In the genomic region with DNA sequence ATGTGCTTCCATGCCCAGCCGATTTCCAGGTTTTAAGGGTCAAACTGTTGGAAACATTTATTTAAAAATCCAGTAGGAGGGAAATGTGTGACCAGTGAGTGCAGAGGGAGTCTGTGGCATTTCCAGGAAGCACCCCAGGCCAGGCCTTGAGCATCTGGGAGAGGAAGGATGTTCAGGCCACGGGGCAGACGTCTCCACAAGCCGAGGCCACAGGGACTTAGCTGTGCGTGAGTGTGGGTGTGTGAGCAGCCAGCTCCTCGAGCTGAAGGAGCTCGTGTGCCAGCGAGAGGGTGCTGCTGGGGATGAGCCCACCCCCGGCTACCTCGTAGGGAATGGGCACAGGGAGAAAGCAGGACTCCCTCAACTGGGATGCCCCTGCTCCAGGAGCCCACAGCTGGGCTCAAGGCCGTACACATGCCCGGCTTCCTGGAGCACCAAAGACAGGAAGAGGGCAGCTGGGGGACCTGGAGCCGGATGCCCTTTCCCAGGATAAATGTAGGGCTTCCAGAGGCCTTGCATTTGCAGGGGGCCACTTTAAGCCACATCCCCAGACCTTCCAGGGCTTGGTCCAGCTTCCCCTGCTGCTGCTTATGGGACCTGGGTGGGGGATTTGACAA, we compare ENCODE assay signal across 22 cellular contexts. TPM values are rescaled to one million over a fixed set of nuclear protein-coding genes. Genes with fewer than 3 reads are reported as not detected.
"Had no signal": no experiment of that assay in that cellular context is flagged by ENCODE, and none has a peak within 500 bp of the region (broad histone marks: within the 10 kb centered on the region; RNA-seq: fewer than 3 reads in every experiment).

No MANE protein-coding gene starts in this region.

- H3K9me3 Mint-ChIP-seq: mesothelial cell of epicardium; naive B cell; natural killer cell treated with Interleukin-12 subunit alpha and Interleukin-12 subunit beta and Interleukin-15 and Interleukin-18, amount 100 ng/mL, for 72 hours; stimulated activated effector memory CD8-positive, alpha-beta T cell treated with anti-CD3 and anti-CD28 coated beads, Interleukin-12 subunit alpha, Interleukin-12 subunit beta, amount 100 ng/mL, for 72 hours; stimulated activated naive CD8-positive, alpha-beta T cell treated with anti-CD3 and anti-CD28 coated beads, Interleukin-15, amount 100 ng/mL, for 72 hours; type B pancreatic cell had no signal

- H3K4me3 ChIP-seq: left ventricle myocardium inferior, lung, pancreas, prostate gland, skin epidermis, tibial nerve, uterus had no signal

- H3K27me3 ChIP-seq: pancreas had no signal

- H3K4me1 Mint-ChIP-seq: mesothelial cell of epicardium; naive B cell; stimulated activated effector memory CD8-positive, alpha-beta T cell treated with anti-CD3 and anti-CD28 coated beads, Interleukin-12 subunit alpha, Interleukin-12 subunit beta, amount 100 ng/mL, for 72 hours; stimulated activated naive CD8-positive, alpha-beta T cell treated with anti-CD3 and anti-CD28 coated beads, Interleukin-15, amount 100 ng/mL, for 72 hours had no signal

- ATAC-seq: natural killer cell treated with Interleukin-12 subunit alpha and Interleukin-12 subunit beta and Interleukin-15 and Interleukin-18, amount 100 ng/mL, for 72 hours; pancreas; right cardiac atrium; stimulated activated effector memory CD8-positive, alpha-beta T cell treated with anti-CD3 and anti-CD28 coated beads, Interleukin-12 subunit alpha, Interleukin-12 subunit beta, amount 100 ng/mL, for 72 hours; stimulated activated naive CD8-positive, alpha-beta T cell treated with anti-CD3 and anti-CD28 coated beads, Interleukin-15, amount 100 ng/mL, for 72 hours had no signal

- H3K27ac Mint-ChIP-seq: mesothelial cell of epicardium; naive B cell; natural killer cell treated with Interleukin-12 subunit alpha and Interleukin-12 subunit beta and Interleukin-15 and Interleukin-18, amount 100 ng/mL, for 72 hours; stimulated activated effector memory CD8-positive, alpha-beta T cell treated with anti-CD3 and anti-CD28 coated beads, Interleukin-12 subunit alpha, Interleukin-12 subunit beta, amount 100 ng/mL, for 72 hours; type B pancreatic cell had no signal

- H3K36me3 ChIP-seq: left ventricle myocardium inferior, pancreas, prostate gland, tibial nerve, uterus had no signal

- H3K4me3 Mint-ChIP-seq: mesothelial cell of epicardium; naive B cell; natural killer cell treated with Interleukin-12 subunit alpha and Interleukin-12 subunit beta and Interleukin-15 and Interleukin-18, amount 100 ng/mL, for 72 hours; stimulated activated effector memory CD8-positive, alpha-beta T cell treated with anti-CD3 and anti-CD28 coated beads, Interleukin-12 subunit alpha, Interleukin-12 subunit beta, amount 100 ng/mL, for 72 hours; stimulated activated naive CD8-positive, alpha-beta T cell treated with anti-CD3 and anti-CD28 coated beads, Interleukin-15, amount 100 ng/mL, for 72 hours; type B pancreatic cell had no signal

- H3K36me3 Mint-ChIP-seq: mesothelial cell of epicardium; naive B cell; natural killer cell treated with Interleukin-12 subunit alpha and Interleukin-12 subunit beta and Interleukin-15 and Interleukin-18, amount 100 ng/mL, for 72 hours; stimulated activated effector memory CD8-positive, alpha-beta T cell treated with anti-CD3 and anti-CD28 coated beads, Interleukin-12 subunit alpha, Interleukin-12 subunit beta, amount 100 ng/mL, for 72 hours; type B pancreatic cell had no signal

- DNase-seq: islet precursor cell; left ventricle myocardium inferior; mesendoderm; naive B cell; nucleus accumbens; retina; stimulated activated CD4-positive, alpha-beta T cell treated with anti-CD3 and anti-CD28 coated beads, Interleukin-4, amount 100 ng/mL, for 24 hours; stimulated activated naive CD4-positive, alpha-beta T cell treated with Interleukin-2 at 50 U/mL for 16 hours; stimulated activated naive CD8-positive, alpha-beta T cell treated with anti-CD3 and anti-CD28 coated beads, Interleukin-15, amount 100 ng/mL, for 72 hours; substantia nigra; uterus had no signal

- FAIRE-seq: pancreas had no signal

RNA-seq across cellular contexts. Expression of gene NPTX1, which starts 12.5 kb away (rescaled TPM):
- total RNA-seq: kidney epithelial cell, left ventricle myocardium inferior, right cardiac atrium had no signal
